Comparison of ENCODE assay signal across 20 cellular contexts in genomic region chr19:52613299-52613906, GRCh38. TPM values are rescaled to one million over a fixed set of nuclear protein-coding genes. Genes with fewer than 3 reads are reported as not detected.
DNase-seq lines count a peak whose midpoint lies in the region; ATAC-seq, FAIRE-seq and TF ChIP-seq lines count a peak whose summit lies in the region.
"Had no signal": no experiment of that assay in that cellular context is flagged by ENCODE, and none has a peak within 500 bp of the region (broad histone marks: within the 10 kb centered on the region; RNA-seq: fewer than 3 reads in every experiment).

No MANE protein-coding gene starts in this region.

- peak overlapping the region; percentile 2 to 28 (median 11); a peak in 7 of 20 replicates for H3K4me3 ChIP-seq in BLaER1 treated with 17β-estradiol and CSF1 and Interleukin-3, amounts not matched to agents 10 nM and 100 nM
- H3K4me3 ChIP-seq in HEK293 (ENCODE audit: low read depth, low read length) (no peak overlapping the region), astrocyte (ENCODE audit: insufficient read depth, low read depth, low read length) (no peak overlapping the region), endodermal cell (ENCODE audit: low read length) (peak overlapping the region; percentile 54)
- H3K4me3 ChIP-seq: GM23338 had no signal

- H2AFZ ChIP-seq in astrocyte (ENCODE audit: low read depth, low read length), result no peak overlapping the region
- H2AFZ ChIP-seq: GM23338 had no signal

- H3K27ac Mint-ChIP-seq in astrocyte (ENCODE audit: unreplicated experiment), result no peak overlapping the region
- no peak overlapping the region for H3K27ac Mint-ChIP-seq in endodermal cell
- H3K27ac Mint-ChIP-seq in activated naive CD8-positive, alpha-beta T cell treated with anti-CD3 and anti-CD28 coated beads for 36 hours, result no peak overlapping the region
- H3K27ac Mint-ChIP-seq: B cell; CD4-positive, alpha-beta T cell; GM23338; H9 had no signal

- POLR2A ChIA-PET in HEK293 (lab: Yijun Ruan, JAX), result no interaction called here

- H3K9me3 Mint-ChIP-seq in astrocyte (ENCODE audit: unreplicated experiment), result peaks cover 62% of the 10 kb centered on the region
- H3K9me3 Mint-ChIP-seq in endodermal cell, result peaks cover 59% of the 10 kb centered on the region
- H3K9me3 Mint-ChIP-seq in activated naive CD8-positive, alpha-beta T cell treated with anti-CD3 and anti-CD28 coated beads for 36 hours, result peaks cover 49% of the 10 kb centered on the region

- no peak overlapping the region for H3K4me3 Mint-ChIP-seq in astrocyte (ENCODE audit: unreplicated experiment)
- H3K4me3 Mint-ChIP-seq in endodermal cell, result no peak overlapping the region
- H3K4me3 Mint-ChIP-seq in activated naive CD8-positive, alpha-beta T cell treated with anti-CD3 and anti-CD28 coated beads for 36 hours, result no peak overlapping the region
- H3K4me3 Mint-ChIP-seq: B cell; CD4-positive, alpha-beta T cell; GM23338; H9 had no signal

- WGBS in endodermal cell (ENCODE audit: insufficient coverage in 1 of 2, insufficient read length in 1 of 2), 2 experiments, result 95 to 100% methylated on average over 1 to 5 of the region's 5 CpGs

- peaks cover 98 to 100% (median 100%) of the 10 kb centered on the region in 11 experiments for H3K9me3 ChIP-seq in BLaER1 treated with 17β-estradiol and CSF1 and Interleukin-3, amounts not matched to agents 10 nM and 100 nM (replicated peaks in 1 of 11)
- H3K9me3 ChIP-seq in HEK293 (ENCODE audit: control insufficient read depth, insufficient read depth, low read depth, low read length), result no peaks in the 10 kb centered on the region
- H3K9me3 ChIP-seq in astrocyte (ENCODE audit: insufficient read depth, low read depth, low read length), result peaks cover 35% of the 10 kb centered on the region
- peaks cover 83% of the 10 kb centered on the region for H3K9me3 ChIP-seq in endodermal cell (ENCODE audit: control insufficient read depth, low read length)

- no peaks in the 10 kb centered on the region for H3K4me1 ChIP-seq in BLaER1 treated with 17β-estradiol and CSF1 and Interleukin-3, amounts not matched to agents 10 nM and 100 nM
- H3K4me1 ChIP-seq in HEK293 (ENCODE audit: control insufficient read depth, insufficient read depth, low read length) (no peaks in the 10 kb centered on the region), astrocyte (ENCODE audit: insufficient read depth, low read length) (no peaks in the 10 kb centered on the region), endodermal cell (ENCODE audit: control insufficient read depth, insufficient read depth, low read length) (no peaks in the 10 kb centered on the region)
- H3K4me1 ChIP-seq: Caco-2 had no signal

- H3K27ac ChIP-seq in BLaER1 treated with 17β-estradiol and CSF1 and Interleukin-3, amounts not matched to agents 10 nM and 100 nM, result no peak overlapping the region
- no peak overlapping the region for H3K27ac ChIP-seq in HEK293 (ENCODE audit: extremely low read depth, low read depth, low read length)
- H3K27ac ChIP-seq in astrocyte (ENCODE audit: low read depth, low read length), result no peak overlapping the region
- H3K27ac ChIP-seq in endodermal cell (ENCODE audit: low read depth, low read length), result no peak overlapping the region
- H3K27ac ChIP-seq: C4-2B, HL-60 had no signal

- H3K27me3 ChIP-seq in BLaER1 treated with 17β-estradiol and CSF1 and Interleukin-3, amounts not matched to agents 10 nM and 100 nM, result no peaks in the 10 kb centered on the region; a peak in 1 of 22 replicates
- H3K27me3 ChIP-seq in astrocyte (ENCODE audit: insufficient read depth, low read length) (no peaks in the 10 kb centered on the region), endodermal cell (ENCODE audit: control insufficient read depth, insufficient read depth, low read length, poor library complexity, severe bottlenecking) (no peaks in the 10 kb centered on the region)

- TF ChIP-seq CTCF in HEK293 (tag by site-specific recombination; IDR thresholded peaks at IDR 0.05) (no peak), astrocyte (IDR thresholded peaks at IDR 0.05; ENCODE audit: insufficient read depth, low read depth, low read length) (no peak), endodermal cell (conservative IDR thresholded peaks at IDR 0.05) (no peak)

- H4K20me1 ChIP-seq in BLaER1 treated with 17β-estradiol and CSF1 and Interleukin-3, amounts not matched to agents 10 nM and 100 nM, result peaks cover 0 to 7% (median 0%) of the 10 kb centered on the region in 11 experiments; a peak in 2 of 22 replicates
- H4K20me1 ChIP-seq in astrocyte (ENCODE audit: insufficient read depth, low read length), result no peaks in the 10 kb centered on the region

- CTCF ChIA-PET in HEK293 (lab: Yijun Ruan, JAX), result interaction anchor here (0.7 kb wide), 1 partner anchor 93 kb away, joined by 3 read pairs; no protein-coding TSS in a partner anchor

- ATAC-seq in GM21576 (IDR thresholded peaks at IDR 0.05; ENCODE audit: unreplicated experiment), result no peak
- ATAC-seq: GM23338 had no signal

- H3K4me2 ChIP-seq in BLaER1 treated with 17β-estradiol and CSF1 and Interleukin-3, amounts not matched to agents 10 nM and 100 nM, result no peak overlapping the region
- H3K4me2 ChIP-seq in astrocyte (ENCODE audit: low read length), result no peak overlapping the region
- H3K4me2 ChIP-seq: GM23338 had no signal

- DNase-seq in astrocyte (ENCODE audit: low read depth), result no peak
- DNase-seq in endodermal cell, result no peak
- no peak for DNase-seq in activated naive CD8-positive, alpha-beta T cell treated with anti-CD3 and anti-CD28 coated beads for 36 hours
- no peak for DNase-seq in kidney glomerular epithelial cell (lab: John Stamatoyannopoulos, UW)
- DNase-seq: Caco-2; CD4-positive, alpha-beta T cell; GF-D8; H9; IMR-90; Kasumi-1; KBM-7 had no signal

- no peaks in the 10 kb centered on the region for H3K79me2 ChIP-seq in astrocyte (ENCODE audit: insufficient read depth, low read length)

- FAIRE-seq in astrocyte (lab: Jason Lieb, UNC), result peak; percentile 66
- FAIRE-seq: D721Med, GM19239 had no signal

- no peak overlapping the region for H3K9ac ChIP-seq in BLaER1 treated with 17β-estradiol and CSF1 and Interleukin-3, amounts not matched to agents 10 nM and 100 nM
- H3K9ac ChIP-seq in astrocyte (ENCODE audit: low read length) (no peak overlapping the region), endodermal cell (ENCODE audit: extremely low read depth, low read length, poor library complexity, severe bottlenecking) (no peak overlapping the region)

- H3K4me1 Mint-ChIP-seq in astrocyte (ENCODE audit: low read depth, unreplicated experiment), result no peaks in the 10 kb centered on the region
- H3K4me1 Mint-ChIP-seq in endodermal cell, result no peaks in the 10 kb centered on the region
- H3K4me1 Mint-ChIP-seq in activated naive CD8-positive, alpha-beta T cell treated with anti-CD3 and anti-CD28 coated beads for 36 hours, result no peaks in the 10 kb centered on the region
- H3K4me1 Mint-ChIP-seq: GM23338, H9 had no signal

- H3K27me3 Mint-ChIP-seq in astrocyte (ENCODE audit: low read depth, unreplicated experiment) (no peaks in the 10 kb centered on the region), endodermal cell (ENCODE audit: insufficient read depth) (no peaks in the 10 kb centered on the region)
- no peaks in the 10 kb centered on the region for H3K27me3 Mint-ChIP-seq in activated naive CD8-positive, alpha-beta T cell treated with anti-CD3 and anti-CD28 coated beads for 36 hours
- H3K27me3 Mint-ChIP-seq: B cell; CD4-positive, alpha-beta T cell had no signal

- peaks cover 99 to 100% (median 100%) of the 10 kb centered on the region in 11 experiments for H3K36me3 ChIP-seq in BLaER1 treated with 17β-estradiol and CSF1 and Interleukin-3, amounts not matched to agents 10 nM and 100 nM
- H3K36me3 ChIP-seq in HEK293 (ENCODE audit: control insufficient read depth in 2 of 2, insufficient read depth in 1 of 2, low read length in 2 of 2) (peaks cover 0 to 55% of the 10 kb centered on the region in 2 experiments; a peak in 1 of 3 replicates), astrocyte (ENCODE audit: insufficient read depth, low read length) (peaks cover 26% of the 10 kb centered on the region), endodermal cell (ENCODE audit: control insufficient read depth, insufficient read depth, low read length) (peaks cover 87% of the 10 kb centered on the region)

- peaks cover 76% of the 10 kb centered on the region for H3K36me3 Mint-ChIP-seq in astrocyte (ENCODE audit: low read depth, unreplicated experiment)
- peaks cover 83% of the 10 kb centered on the region for H3K36me3 Mint-ChIP-seq in endodermal cell (ENCODE audit: low read depth)
- peaks cover 94% of the 10 kb centered on the region for H3K36me3 Mint-ChIP-seq in activated naive CD8-positive, alpha-beta T cell treated with anti-CD3 and anti-CD28 coated beads for 36 hours

TF ChIP-seq in HEK293, 187 proteins besides CTCF, POLR2A, EP300 and RAD21:
- TF ChIP-seq ZNF223 (tag by site-specific recombination; IDR thresholded peaks at IDR 0.05), result no peak
- no peak for TF ChIP-seq ATF2 (tag by site-specific recombination; IDR thresholded peaks at IDR 0.05; ENCODE audit: low read depth)
- no peak for TF ChIP-seq ZNF169 (tag by site-specific recombination; IDR thresholded peaks at IDR 0.05)
- no peak for TF ChIP-seq ZNF335 (tag by site-specific recombination; conservative IDR thresholded peaks at IDR 0.05)
- TF ChIP-seq SETDB1 (IDR thresholded peaks at IDR 0.05; ENCODE audit: insufficient read length, low read length), result peak; percentile 87

RNA-seq across cellular contexts. Expression of gene ZNF83, which starts 24.8 kb away (rescaled TPM):
- total RNA-seq in astrocyte, result 27.6 and 35.4 TPM in 2 replicates
- total RNA-seq in endodermal cell, result 10 to 100 TPM; 59.0 to 88.7 TPM
- polyA plus RNA-seq in endodermal cell (2013, experiment 1 of 2), result 62.8 TPM
- 60.8 TPM for polyA plus RNA-seq in endodermal cell (2013, experiment 2 of 2)
- total RNA-seq in activated naive CD8-positive, alpha-beta T cell treated with anti-CD3 and anti-CD28 coated beads for 36 hours, result 10 to 100 TPM; 22.0 to 22.5 TPM

RNA-seq across cellular contexts. Expression of gene ZNF701, which starts 43.3 kb away (rescaled TPM):
- total RNA-seq in astrocyte (10.9 and 15.6 TPM in 2 replicates), endodermal cell (10 to 100 TPM; 42.0 to 45.3 TPM)
- 9.3 TPM for polyA plus RNA-seq in endodermal cell (2013, experiment 1 of 2)
- 10.8 TPM for polyA plus RNA-seq in endodermal cell (2013, experiment 2 of 2)
- 10 to 100 TPM; 18.9 to 19.2 TPM for total RNA-seq in activated naive CD8-positive, alpha-beta T cell treated with anti-CD3 and anti-CD28 coated beads for 36 hours

Comparison
In these comparisons a context has a peak if more than half of its experiments do, and no peak if none do; other contexts are left out.
1. H3K4me3 ChIP-seq: peak in BLaER1 treated with 17β-estradiol and CSF1 and Interleukin-3, amounts not matched to agents 10 nM and 100 nM (10 of 10) and endodermal cell (single experiment); none in HEK293 (single experiment) and astrocyte (single experiment).